In the genomic region with DNA sequence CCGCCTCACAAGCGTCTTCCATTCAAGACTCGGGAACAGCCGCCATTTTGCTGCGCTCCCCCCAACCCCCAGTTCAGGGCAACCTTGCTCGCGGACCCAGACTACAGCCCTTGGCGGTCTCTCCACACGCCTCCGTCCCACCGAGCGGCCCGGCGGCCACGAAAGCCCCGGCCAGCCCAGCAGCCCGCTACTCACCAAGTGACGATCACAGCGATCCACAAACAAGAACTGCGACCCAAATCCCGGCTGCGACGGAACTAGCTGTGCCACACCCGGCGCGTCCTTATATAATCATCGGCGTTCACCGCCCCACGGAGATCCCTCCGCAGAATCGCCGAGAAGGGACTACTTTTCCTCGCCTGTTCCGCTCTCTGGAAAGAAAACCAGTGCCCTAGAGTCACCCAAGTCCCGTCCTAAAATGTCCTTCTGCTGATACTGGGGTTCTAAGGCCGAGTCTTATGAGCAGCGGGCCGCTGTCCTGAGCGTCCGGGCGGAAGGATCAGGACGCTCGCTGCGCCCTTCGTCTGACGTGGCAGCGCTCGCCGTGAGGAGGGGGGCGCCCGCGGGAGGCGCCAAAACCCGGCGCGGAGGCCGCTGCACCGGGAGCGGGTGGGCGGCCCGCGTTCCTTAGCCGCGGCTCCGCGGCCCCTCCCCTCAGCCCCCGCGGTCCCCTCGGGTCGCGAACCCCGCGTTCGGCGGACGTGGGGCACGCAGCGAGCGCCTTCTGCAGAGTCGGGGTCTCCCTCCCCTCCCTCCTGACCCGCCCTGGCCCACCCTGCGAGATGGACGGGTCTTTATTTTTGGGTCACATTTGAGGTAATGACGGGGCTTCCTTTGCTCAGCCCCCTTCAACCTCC, we compare ENCODE assay signal across 8 cellular contexts. TPM values are rescaled to one million over a fixed set of nuclear protein-coding genes. Genes with fewer than 3 reads are reported as not detected.
A peak's percentile ranks its signal among the peaks of the same experiment; 100 is the strongest.
DNase-seq lines count a peak whose midpoint lies in the region; ATAC-seq, FAIRE-seq and TF ChIP-seq lines count a peak whose summit lies in the region.

Gene UBC, minus strand, starts transcription at position 259 of the 857 bp plus-strand sequence. CDS start 879 bp downstream, outside the sequence.

- no peaks in the 10 kb centered on the region; a peak in 1 of 5 replicates for H3K27me3 ChIP-seq in HepG2 (ENCODE audit: control insufficient read depth in 1 of 2, insufficient read depth in 2 of 2, low read length in 2 of 2)

- BruUV-seq in HepG2 (replicated peaks; lab: Mats Ljungman, UMichigan), result no TSS peak

- ATAC-seq in GM18520 (IDR thresholded peaks at IDR 0.05; ENCODE audit: unreplicated experiment), result peak; percentile 28
- ATAC-seq in HG03139 (IDR thresholded peaks at IDR 0.05; ENCODE audit: unreplicated experiment), result peak; percentile 30
- peak; percentile 15 for ATAC-seq in WTC11
- peak; percentile 8 for ATAC-seq in HepG2

- H3K27ac Mint-ChIP-seq in WTC11, result peak within 1 kb of the TSS; percentile 100

- CTCF ChIA-PET in WTC11 (lab: Charles Lee), result interaction anchor here (0.6 to 5.8 kb wide), 3 partner anchors 8 to 26 kb away, joined by 4 to 41 read pairs (median 7); no protein-coding TSS in a partner anchor
- CTCF ChIA-PET in HepG2 (lab: Yijun Ruan, JAX; ENCODE audit: low intra/inter-chr PET ratio, low total read pairs), result no interaction called here

- peak; percentile 24 for TF ChIP-seq RAD21 in HepG2 (CRISPR knock-in tag; IDR thresholded peaks at IDR 0.05)

- H3K9me3 Mint-ChIP-seq in WTC11, result no peaks in the 10 kb centered on the region

- 0% methylated on average over 15 of the region's 85 CpGs for WGBS in HepG2 (ENCODE audit: low lambda C conversion rate)

- peak; percentile 99 for TF ChIP-seq POLR2A in HepG2 (IDR thresholded peaks at IDR 0.05; ENCODE audit: insufficient read depth in 1 of 2, low read depth in 2 of 2, low read length in 2 of 2)

- POLR2A ChIA-PET in WTC11 (lab: Charles Lee), result interaction anchor here (0.6 to 1.3 kb wide), 11 partner anchors 9 to 869 kb away, joined by 3 to 8 read pairs (median 3); no protein-coding TSS in a partner anchor
- POLR2A ChIA-PET in HepG2 (lab: Yijun Ruan, JAX), result interaction anchor here (0.8 to 12.4 kb wide), 13 partner anchors 9 to 137 kb away, joined by 4 to 199 read pairs (median 7); partner anchors contain the start of gene SCARB1

- peaks cover 4 to 26% of the 10 kb centered on the region in 2 experiments for H3K36me3 ChIP-seq in HepG2 (replicated peaks in 1 of 2; ENCODE audit: control insufficient read depth in 1 of 2, insufficient read depth in 2 of 2, low read length in 2 of 2)

- H3K4me2 ChIP-seq in HepG2 (ENCODE audit: low read depth, low read length), result peak within 1 kb of the TSS; percentile 95

- FAIRE-seq in HepG2 (lab: Jason Lieb, UNC), result no peak

- H3K4me1 Mint-ChIP-seq in WTC11, result peaks cover 78% of the 10 kb centered on the region

- H3K79me2 ChIP-seq in HepG2 (ENCODE audit: insufficient read depth, low read length), result peaks cover 49% of the 10 kb centered on the region

- peak; percentile 47 to 63; a peak in 3 of 4 replicates for TF ChIP-seq EP300 in HepG2 (IDR thresholded peaks at IDR 0.05; ENCODE audit: low read depth in 2 of 2, low read length in 2 of 2)
- TF ChIP-seq EP300 in HepG2 (CRISPR knock-in tag; IDR thresholded peaks at IDR 0.05; ENCODE audit: borderline replicate concordance), result peak; percentile 63

- in situ Hi-C loops in HepG2 (cut with HindIII; ENCODE audit: extremely low pct_ligation_motif_present, low pct_unique_long_range_greater_than_20kb), result no loop called here

- no peaks in the 10 kb centered on the region for H3K27me3 Mint-ChIP-seq in WTC11 (ENCODE audit: low read depth)

- H3K4me3 Mint-ChIP-seq in WTC11, result peak within 1 kb of the TSS; percentile 100

- H3K9me3 ChIP-seq in HepG2 (ENCODE audit: low read length), result no peaks in the 10 kb centered on the region

- intact Hi-C loops in HepG2 (cut with micrococcal nuclease; ENCODE audit: unreplicated experiment), result no loop called here

- peak within 1 kb of the TSS; percentile 99 for H3K9ac ChIP-seq in HepG2 (ENCODE audit: insufficient read depth, low read depth, low read length)

- DNase-seq in WTC11 (ENCODE audit: low spot score) (peak; percentile 82), HepG2 (ENCODE audit: low spot score) (peak; percentile 76), NCI-H82 treated with DMSO at 0.1 percent for 48 hours (lab: John Stamatoyannopoulos, UW; ENCODE audit: unreplicated experiment) (no peak), DMS79 treated with DMSO at 0.1 percent for 48 hours (lab: John Stamatoyannopoulos, UW) (no peak)
- peak; percentile 93 for DNase-seq in stimulated activated CD4-positive, alpha-beta T cell treated with anti-CD3 and anti-CD28 coated beads, Interleukin-4, amount 100 ng/mL, for 24 hours

- H4K20me1 ChIP-seq in HepG2 (ENCODE audit: insufficient read depth, low read length), result peaks cover 38% of the 10 kb centered on the region

- TF ChIP-seq CTCF in WTC11 (IDR thresholded peaks at IDR 0.05) (no peak), HepG2 (CRISPR knock-in tag; IDR thresholded peaks at IDR 0.05) (no peak)

- peaks cover 53% of the 10 kb centered on the region for H3K4me1 ChIP-seq in HepG2 (ENCODE audit: insufficient read depth, low read length)

- peak within 1 kb of the TSS; percentile 100 for H3K27ac ChIP-seq in cingulate gyrus (ENCODE audit: low read depth, low read length)
- H3K27ac ChIP-seq in HepG2 (ENCODE audit: extremely low read length, insufficient read depth, low read length), result peak within 1 kb of the TSS; percentile 100

- peak within 1 kb of the TSS; percentile 97 for H2AFZ ChIP-seq in HepG2 (ENCODE audit: low read length)

- peaks cover 38% of the 10 kb centered on the region for H3K36me3 Mint-ChIP-seq in WTC11

- peak within 1 kb of the TSS; percentile 86 to 99 (median 93) for H3K4me3 ChIP-seq in HepG2 (replicated peaks in 1 of 3; ENCODE audit: insufficient read depth in 1 of 3, low read depth in 2 of 3, low read length in 3 of 3)

TF ChIP-seq in WTC11, 78 proteins besides CTCF, POLR2A, EP300 and RAD21 (continues in another document):
- TF ChIP-seq USF1 (CRISPR knock-in tag; IDR thresholded peaks at IDR 0.05) (peak; percentile 51; the same call in 1 of the 2 replicates), KAT7 (CRISPR knock-in tag; IDR thresholded peaks at IDR 0.05; ENCODE audit: borderline replicate concordance) (peak; percentile 80; the same call in 1 of the 2 replicates)
- TF ChIP-seq, protein P1, sequence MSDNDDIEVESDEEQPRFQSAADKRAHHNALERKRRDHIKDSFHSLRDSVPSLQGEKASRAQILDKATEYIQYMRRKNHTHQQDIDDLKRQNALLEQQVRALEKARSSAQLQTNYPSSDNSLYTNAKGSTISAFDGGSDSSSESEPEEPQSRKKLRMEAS (CRISPR knock-in tag; IDR thresholded peaks at IDR 0.05), result peak; percentile 60

TF ChIP-seq in HepG2, 621 proteins besides CTCF, POLR2A, EP300 and RAD21 (continues in another document):
- TF ChIP-seq, protein P2, sequence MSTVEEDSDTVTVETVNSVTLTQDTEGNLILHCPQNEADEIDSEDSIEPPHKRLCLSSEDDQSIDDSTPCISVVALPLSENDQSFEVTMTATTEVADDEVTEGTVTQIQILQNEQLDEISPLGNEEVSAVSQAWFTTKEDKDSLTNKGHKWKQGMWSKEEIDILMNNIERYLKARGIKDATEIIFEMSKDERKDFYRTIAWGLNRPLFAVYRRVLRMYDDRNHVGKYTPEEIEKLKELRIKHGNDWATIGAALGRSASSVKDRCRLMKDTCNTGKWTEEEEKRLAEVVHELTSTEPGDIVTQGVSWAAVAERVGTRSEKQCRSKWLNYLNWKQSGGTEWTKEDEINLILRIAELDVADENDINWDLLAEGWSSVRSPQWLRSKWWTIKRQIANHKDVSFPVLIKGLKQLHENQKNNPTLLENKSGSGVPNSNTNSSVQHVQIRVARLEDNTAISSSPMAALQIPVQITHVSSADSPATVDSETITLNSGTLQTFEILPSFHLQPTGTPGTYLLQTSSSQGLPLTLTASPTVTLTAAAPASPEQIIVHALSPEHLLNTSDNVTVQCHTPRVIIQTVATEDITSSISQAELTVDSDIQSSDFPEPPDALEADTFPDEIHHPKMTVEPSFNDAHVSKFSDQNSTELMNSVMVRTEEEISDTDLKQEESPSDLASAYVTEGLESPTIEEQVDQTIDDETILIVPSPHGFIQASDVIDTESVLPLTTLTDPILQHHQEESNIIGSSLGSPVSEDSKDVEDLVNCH (CRISPR knock-in tag; IDR thresholded peaks at IDR 0.05), result peak; percentile 75; the same call in 1 of the 2 replicates
- peak; percentile 63; the same call in 1 of the 2 replicates for TF ChIP-seq RARA (CRISPR knock-in tag; IDR thresholded peaks at IDR 0.05)

RNA-seq across cellular contexts. Expression of gene UBC, which starts in this region (rescaled TPM):
- 530 to 561 TPM (median 544 TPM) in 3 replicates for total RNA-seq in WTC11 (2021)
- total RNA-seq in HepG2 (2016; rRNA removed; fragmentation: Illumina TruSeq; extraction: Trizol), result 805 and 1,167 TPM in 2 replicates
- total RNA-seq in HepG2 (2016; cell fraction: cytosol; rRNA removed; fragmentation: Illumina TruSeq; extraction: Trizol; ENCODE audit: low read depth), result 330 and 384 TPM in 2 replicates
- total RNA-seq in HepG2 (2016; cell fraction: insoluble cytoplasmic fraction; rRNA removed; fragmentation: Illumina TruSeq; extraction: Trizol), result 802 and 1,160 TPM in 2 replicates
- total RNA-seq in HepG2 (2016; cell fraction: membrane; rRNA removed; fragmentation: Illumina TruSeq; extraction: Trizol), result 388 and 438 TPM in 2 replicates
- 473 and 495 TPM in 2 replicates for total RNA-seq in HepG2 (2016; cell fraction: nucleus; rRNA removed; fragmentation: Illumina TruSeq; extraction: Trizol)
- 1,432 and 1,529 TPM in 2 replicates for polyA plus RNA-seq in HepG2 (2011; rRNA removed)
- 1,350 and 1,708 TPM in 2 replicates for polyA plus RNA-seq in HepG2 (2011; cell fraction: cytosol; rRNA removed)
- polyA plus RNA-seq in HepG2 (2011; cell fraction: nucleus; rRNA removed), result 541 and 721 TPM in 2 replicates
- 920 and 1,315 TPM in 2 replicates for polyA plus RNA-seq in HepG2 (2012)
- 299 and 343 TPM in 2 replicates for polyA plus RNA-seq in HepG2 (2016; cell fraction: cytosol; fragmentation: Illumina TruSeq; extraction: Trizol; ENCODE audit: low read depth)
- 1,055 and 1,063 TPM in 2 replicates for polyA plus RNA-seq in HepG2 (2016; cell fraction: insoluble cytoplasmic fraction; fragmentation: Illumina TruSeq; extraction: Trizol; ENCODE audit: low read depth)
- polyA plus RNA-seq in HepG2 (2016; cell fraction: membrane; fragmentation: Illumina TruSeq; extraction: Trizol; ENCODE audit: low read depth), result 279 and 340 TPM in 2 replicates
- polyA plus RNA-seq in HepG2 (2016; cell fraction: nucleus; fragmentation: Illumina TruSeq; extraction: Trizol; ENCODE audit: insufficient read depth, low read depth), result 688 and 691 TPM in 2 replicates
- polyA minus RNA-seq in HepG2 (2011; rRNA and poly(A)+ RNA removed; ENCODE audit: low replicate concordance), result 531 and 665 TPM in 2 replicates
- polyA minus RNA-seq in HepG2 (2011; cell fraction: cytosol; rRNA and poly(A)+ RNA removed), result 412 and 617 TPM in 2 replicates
- 99.5 and 162 TPM in 2 replicates for polyA minus RNA-seq in HepG2 (2011; cell fraction: nucleus; rRNA and poly(A)+ RNA removed)

Comparison
In these comparisons a context has a peak if more than half of its experiments do, and no peak if none do; other contexts are left out.
1. DNase-seq: peak in WTC11 (single experiment), HepG2 (single experiment) and stimulated activated CD4-positive, alpha-beta T cell treated with anti-CD3 and anti-CD28 coated beads, Interleukin-4, amount 100 ng/mL, for 24 hours (single experiment); none in NCI-H82 treated with DMSO at 0.1 percent for 48 hours (single experiment) and DMS79 treated with DMSO at 0.1 percent for 48 hours (single experiment).
2. Peak in every context shown above with its lines, with median percentiles within 50 percentile points of each other: ATAC-seq.